In the genomic region with DNA sequence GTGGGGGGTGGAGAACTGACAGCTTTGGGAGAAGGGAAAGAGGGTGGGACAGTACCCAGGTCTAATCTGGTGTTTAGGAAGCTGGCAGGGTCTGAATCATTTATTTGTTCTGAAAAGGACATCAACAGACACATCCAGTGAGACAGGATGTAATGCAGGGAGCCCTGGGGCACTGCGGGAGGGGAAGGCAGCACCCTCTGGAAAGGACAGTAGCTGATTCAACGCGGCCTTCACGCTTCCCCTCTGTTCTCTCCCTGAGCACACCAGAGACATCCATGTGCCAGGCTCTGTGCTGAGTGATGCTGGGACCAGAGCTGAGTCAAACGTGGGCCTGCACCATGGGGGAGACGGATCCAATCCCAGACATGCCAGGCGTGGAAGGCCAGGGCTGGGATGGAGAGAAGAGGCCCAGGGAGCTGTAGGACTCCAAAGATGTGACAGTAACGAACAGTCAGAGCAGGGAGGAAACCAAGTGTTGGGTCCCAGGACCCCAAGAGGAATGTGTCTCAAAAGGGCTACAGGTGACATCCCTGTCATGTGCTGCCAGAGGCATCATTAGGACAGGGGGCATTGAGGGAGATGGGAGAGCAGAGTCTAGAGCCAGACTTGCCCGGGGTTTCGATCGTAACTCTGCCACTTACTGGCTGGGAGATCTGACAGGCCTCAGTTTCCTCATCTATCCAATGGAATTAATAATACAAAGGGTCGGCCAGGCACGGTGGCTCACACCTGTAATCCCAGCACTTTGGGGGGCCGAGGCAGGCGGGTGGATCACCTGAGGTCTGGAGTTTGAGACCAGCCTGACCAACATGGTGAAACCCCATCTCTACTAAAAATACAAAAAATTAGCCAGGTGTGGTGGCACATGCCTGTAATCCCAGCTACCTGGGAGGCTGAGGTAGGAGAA, we compare ENCODE assay signal across 1 cellular context.
TF ChIP-seq lines count a peak whose summit lies in the region.

No MANE protein-coding gene starts in this region.

TF ChIP-seq in HepG2, 621 proteins besides CTCF, POLR2A, EP300 and RAD21 (continued from another document):
- TF ChIP-seq, protein P1, sequence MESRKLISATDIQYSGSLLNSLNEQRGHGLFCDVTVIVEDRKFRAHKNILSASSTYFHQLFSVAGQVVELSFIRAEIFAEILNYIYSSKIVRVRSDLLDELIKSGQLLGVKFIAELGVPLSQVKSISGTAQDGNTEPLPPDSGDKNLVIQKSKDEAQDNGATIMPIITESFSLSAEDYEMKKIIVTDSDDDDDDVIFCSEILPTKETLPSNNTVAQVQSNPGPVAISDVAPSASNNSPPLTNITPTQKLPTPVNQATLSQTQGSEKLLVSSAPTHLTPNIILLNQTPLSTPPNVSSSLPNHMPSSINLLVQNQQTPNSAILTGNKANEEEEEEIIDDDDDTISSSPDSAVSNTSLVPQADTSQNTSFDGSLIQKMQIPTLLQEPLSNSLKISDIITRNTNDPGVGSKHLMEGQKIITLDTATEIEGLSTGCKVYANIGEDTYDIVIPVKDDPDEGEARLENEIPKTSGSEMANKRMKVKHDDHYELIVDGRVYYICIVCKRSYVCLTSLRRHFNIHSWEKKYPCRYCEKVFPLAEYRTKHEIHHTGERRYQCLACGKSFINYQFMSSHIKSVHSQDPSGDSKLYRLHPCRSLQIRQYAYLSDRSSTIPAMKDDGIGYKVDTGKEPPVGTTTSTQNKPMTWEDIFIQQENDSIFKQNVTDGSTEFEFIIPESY (CRISPR knock-in tag; IDR thresholded peaks at IDR 0.05), result peak; percentile 22; the same call in 1 of the 2 replicates
- TF ChIP-seq ZMYM2 (CRISPR knock-in tag; IDR thresholded peaks at IDR 0.05) (no peak), ERF (CRISPR knock-in tag; IDR thresholded peaks at IDR 0.05) (peak; percentile 73), TBX2 (CRISPR knock-in tag; IDR thresholded peaks at IDR 0.05; ENCODE audit: borderline replicate concordance) (peak; percentile 37; the same call in 1 of the 2 replicates), NONO (IDR thresholded peaks at IDR 0.05) (no peak), NONO (CRISPR knock-in tag; conservative IDR thresholded peaks at IDR 0.05) (0 out of 2 replicates have a peak, but pooled peaks have one; percentile 10), RELA (CRISPR knock-in tag; IDR thresholded peaks at IDR 0.05) (0 out of 2 replicates have a peak, but pooled peaks have one; percentile 19), ELF3 (CRISPR knock-in tag; IDR thresholded peaks at IDR 0.05) (peak; percentile 39; the same call in 1 of the 2 replicates), ZNF337 (CRISPR knock-in tag; IDR thresholded peaks at IDR 0.05; ENCODE audit: borderline replicate concordance, low read depth) (peak; percentile 28; the same call in 1 of the 2 replicates), MTF1 (CRISPR knock-in tag; IDR thresholded peaks at IDR 0.05) (no peak), MYC (CRISPR knock-in tag; IDR thresholded peaks at IDR 0.05; ENCODE audit: borderline replicate concordance) (peak; percentile 23; the same call in 1 of the 2 replicates), ZNF619 (CRISPR knock-in tag; IDR thresholded peaks at IDR 0.05) (0 out of 2 replicates have a peak, but pooled peaks have one; percentile 20), RARA (CRISPR knock-in tag; IDR thresholded peaks at IDR 0.05) (peak; percentile 46; the same call in 1 of the 2 replicates), RBFOX2 (IDR thresholded peaks at IDR 0.05; ENCODE audit: low read depth, low read length) (peak; percentile 76), HNRNPL (IDR thresholded peaks at IDR 0.05; ENCODE audit: low read depth, low read length) (no peak), PTBP1 (IDR thresholded peaks at IDR 0.05; ENCODE audit: low read depth, low read length, poor library complexity, severe bottlenecking) (no peak), REL (CRISPR knock-in tag; conservative IDR thresholded peaks at IDR 0.05) (0 out of 2 replicates have a peak, but pooled peaks have one; percentile 13), ZNF782 (CRISPR knock-in tag; IDR thresholded peaks at IDR 0.05; ENCODE audit: borderline replicate concordance) (peak; percentile 44; the same call in 1 of the 2 replicates), MIXL1 (CRISPR knock-in tag; IDR thresholded peaks at IDR 0.05) (peak; percentile 46; the same call in 1 of the 2 replicates), WIZ (CRISPR knock-in tag; IDR thresholded peaks at IDR 0.05) (no peak), SOX6 (IDR thresholded peaks at IDR 0.05) (no peak), SOX6 (CRISPR knock-in tag; IDR thresholded peaks at IDR 0.05) (peak; percentile 71; the same call in 1 of the 2 replicates), HMGA1 (CRISPR knock-in tag; conservative IDR thresholded peaks at IDR 0.05) (no peak), FOXP1 (IDR thresholded peaks at IDR 0.05) (no peak), FOXP1 (CRISPR knock-in tag; IDR thresholded peaks at IDR 0.05) (0 out of 2 replicates have a peak, but pooled peaks have one; percentile 27), ZNF263 (CRISPR knock-in tag; IDR thresholded peaks at IDR 0.05) (0 out of 2 replicates have a peak, but pooled peaks have one; percentile 10), ZFX (CRISPR knock-in tag; IDR thresholded peaks at IDR 0.05; ENCODE audit: low read depth) (peak; percentile 63), FOSL2 (CRISPR knock-in tag; IDR thresholded peaks at IDR 0.05) (peak; percentile 76), ZBTB38 (CRISPR knock-in tag; IDR thresholded peaks at IDR 0.05) (peak; percentile 52), RBM39 (IDR thresholded peaks at IDR 0.05; ENCODE audit: low read depth, low read length, poor library complexity, severe bottlenecking) (peak; percentile 39), TAF1 (CRISPR knock-in tag; IDR thresholded peaks at IDR 0.05) (peak; percentile 29; the same call in 1 of the 2 replicates), ZNF768 (CRISPR knock-in tag; IDR thresholded peaks at IDR 0.05) (peak; percentile 55; the same call in 1 of the 2 replicates), PHF5A (CRISPR knock-in tag; IDR thresholded peaks at IDR 0.05; ENCODE audit: low read depth, unreplicated experiment) (no peak), ZFY (CRISPR knock-in tag; IDR thresholded peaks at IDR 0.05) (peak; percentile 33; the same call in 1 of the 2 replicates)
- TF ChIP-seq, protein P2, sequence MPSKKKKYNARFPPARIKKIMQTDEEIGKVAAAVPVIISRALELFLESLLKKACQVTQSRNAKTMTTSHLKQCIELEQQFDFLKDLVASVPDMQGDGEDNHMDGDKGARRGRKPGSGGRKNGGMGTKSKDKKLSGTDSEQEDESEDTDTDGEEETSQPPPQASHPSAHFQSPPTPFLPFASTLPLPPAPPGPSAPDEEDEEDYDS (CRISPR knock-in tag; IDR thresholded peaks at IDR 0.05), result 0 out of 2 replicates have a peak, but pooled peaks have one; percentile 15
- TF ChIP-seq, protein P3, sequence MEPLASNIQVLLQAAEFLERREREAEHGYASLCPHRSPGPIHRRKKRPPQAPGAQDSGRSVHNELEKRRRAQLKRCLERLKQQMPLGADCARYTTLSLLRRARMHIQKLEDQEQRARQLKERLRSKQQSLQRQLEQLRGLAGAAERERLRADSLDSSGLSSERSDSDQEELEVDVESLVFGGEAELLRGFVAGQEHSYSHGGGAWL (CRISPR knock-in tag; IDR thresholded peaks at IDR 0.05), result peak; percentile 16; the same call in 1 of the 2 replicates
- TF ChIP-seq, protein P4, sequence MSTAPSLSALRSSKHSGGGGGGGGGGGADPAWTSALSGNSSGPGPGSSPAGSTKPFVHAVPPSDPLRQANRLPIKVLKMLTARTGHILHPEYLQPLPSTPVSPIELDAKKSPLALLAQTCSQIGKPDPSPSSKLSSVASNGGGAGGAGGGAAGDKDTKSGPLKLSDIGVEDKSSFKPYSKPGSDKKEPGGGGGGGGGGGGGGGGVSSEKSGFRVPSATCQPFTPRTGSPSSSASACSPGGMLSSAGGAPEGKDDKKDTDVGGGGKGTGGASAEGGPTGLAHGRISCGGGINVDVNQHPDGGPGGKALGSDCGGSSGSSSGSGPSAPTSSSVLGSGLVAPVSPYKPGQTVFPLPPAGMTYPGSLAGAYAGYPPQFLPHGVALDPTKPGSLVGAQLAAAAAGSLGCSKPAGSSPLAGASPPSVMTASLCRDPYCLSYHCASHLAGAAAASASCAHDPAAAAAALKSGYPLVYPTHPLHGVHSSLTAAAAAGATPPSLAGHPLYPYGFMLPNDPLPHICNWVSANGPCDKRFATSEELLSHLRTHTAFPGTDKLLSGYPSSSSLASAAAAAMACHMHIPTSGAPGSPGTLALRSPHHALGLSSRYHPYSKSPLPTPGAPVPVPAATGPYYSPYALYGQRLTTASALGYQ (CRISPR knock-in tag; IDR thresholded peaks at IDR 0.05), result no peak
- TF ChIP-seq, protein P5, sequence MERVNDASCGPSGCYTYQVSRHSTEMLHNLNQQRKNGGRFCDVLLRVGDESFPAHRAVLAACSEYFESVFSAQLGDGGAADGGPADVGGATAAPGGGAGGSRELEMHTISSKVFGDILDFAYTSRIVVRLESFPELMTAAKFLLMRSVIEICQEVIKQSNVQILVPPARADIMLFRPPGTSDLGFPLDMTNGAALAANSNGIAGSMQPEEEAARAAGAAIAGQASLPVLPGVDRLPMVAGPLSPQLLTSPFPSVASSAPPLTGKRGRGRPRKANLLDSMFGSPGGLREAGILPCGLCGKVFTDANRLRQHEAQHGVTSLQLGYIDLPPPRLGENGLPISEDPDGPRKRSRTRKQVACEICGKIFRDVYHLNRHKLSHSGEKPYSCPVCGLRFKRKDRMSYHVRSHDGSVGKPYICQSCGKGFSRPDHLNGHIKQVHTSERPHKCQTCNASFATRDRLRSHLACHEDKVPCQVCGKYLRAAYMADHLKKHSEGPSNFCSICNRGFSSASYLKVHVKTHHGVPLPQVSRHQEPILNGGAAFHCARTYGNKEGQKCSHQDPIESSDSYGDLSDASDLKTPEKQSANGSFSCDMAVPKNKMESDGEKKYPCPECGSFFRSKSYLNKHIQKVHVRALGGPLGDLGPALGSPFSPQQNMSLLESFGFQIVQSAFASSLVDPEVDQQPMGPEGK (CRISPR knock-in tag; IDR thresholded peaks at IDR 0.05), result peak; percentile 55; the same call in 1 of the 2 replicates
TF ChIP-seq in HepG2: peak in this region for 74.
